ENCODE assay signal across 18 cellular contexts in the genomic region with DNA sequence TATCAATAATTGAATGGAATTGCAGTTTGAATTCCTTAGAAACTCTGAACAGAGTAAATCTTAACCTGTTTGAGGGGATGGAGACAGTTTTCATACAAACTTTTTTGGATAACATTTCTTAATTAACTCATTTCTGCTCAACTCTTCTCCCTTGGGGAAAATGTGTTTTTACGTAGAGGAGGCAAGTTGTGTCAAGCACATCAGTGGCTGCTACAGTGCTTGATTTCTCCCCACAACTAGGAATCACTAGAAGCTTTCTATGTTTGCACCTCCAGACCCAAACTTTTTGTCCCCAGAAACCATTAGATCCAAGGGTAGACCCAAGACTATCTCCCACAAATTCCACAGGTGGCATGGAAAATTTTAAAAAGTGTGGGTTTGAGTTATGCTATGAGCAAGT.
DNase-seq lines count a peak whose midpoint lies in the region; ATAC-seq and TF ChIP-seq lines count a peak whose summit lies in the region.
"Had no signal": no experiment of that assay in that cellular context is flagged by ENCODE, and none has a peak within 500 bp of the region (broad histone marks: within the 10 kb centered on the region; RNA-seq: fewer than 3 reads in every experiment).

No MANE protein-coding gene starts in this region.

- H3K14ac ChIP-seq in neuronal stem cell (ENCODE audit: low read length), result no peak overlapping the region

- no peak overlapping the region for H4K8ac ChIP-seq in neuronal stem cell (ENCODE audit: low read depth, low read length)

- H3K27ac ChIP-seq in heart left ventricle (peak overlapping the region in 11 of 12 donors; percentile 7 to 87 (median 72)), gastroesophageal sphincter (peak overlapping the region in 3 of 4 donors; percentile 9 to 52 (median 30)), neuronal stem cell (replicated peaks; ENCODE audit: low read length) (no peak overlapping the region)

- peaks cover 10% of the 10 kb centered on the region for H3K9me3 Mint-ChIP-seq in osteocyte (ENCODE audit: unreplicated experiment)
- H3K9me3 Mint-ChIP-seq: GM23338, H9 had no signal

- H3K4me2 ChIP-seq in neuronal stem cell (ENCODE audit: insufficient read depth, low read length, poor library complexity, severe bottlenecking), result no peak overlapping the region
- H3K4me2 ChIP-seq: GM23338 had no signal

- H2AK5ac ChIP-seq in neuronal stem cell (ENCODE audit: low read depth, low read length), result no peak overlapping the region

- no peak overlapping the region for H3K4me3 ChIP-seq in heart left ventricle
- H3K4me3 ChIP-seq in gastroesophageal sphincter, result no peak overlapping the region
- no peak overlapping the region for H3K4me3 ChIP-seq in neuronal stem cell (ENCODE audit: low read length in 2 of 2)
- H3K4me3 ChIP-seq: GM23338 had no signal

- H3K27ac Mint-ChIP-seq in osteocyte (ENCODE audit: unreplicated experiment), result no peak overlapping the region
- H3K27ac Mint-ChIP-seq: CD4-positive, alpha-beta memory T cell; GM23338; H9 had no signal

- no peak overlapping the region for H3K18ac ChIP-seq in neuronal stem cell (ENCODE audit: low read length)

- H3K36me3 ChIP-seq in heart left ventricle, result no peaks in the 10 kb centered on the region
- H3K36me3 ChIP-seq in gastroesophageal sphincter, result no peaks in the 10 kb centered on the region
- no peaks in the 10 kb centered on the region for H3K36me3 ChIP-seq in neuronal stem cell (replicated peaks in 1 of 2; ENCODE audit: control insufficient read depth in 2 of 2, insufficient read depth in 2 of 2, low read length in 2 of 2)

- no peak for TF ChIP-seq CTCF in heart left ventricle (IDR thresholded peaks at IDR 0.05)
- TF ChIP-seq CTCF in gastroesophageal sphincter (IDR thresholded peaks at IDR 0.05), result no peak
- TF ChIP-seq CTCF in osteocyte (IDR thresholded peaks at IDR 0.05), result no peak

- TF ChIP-seq POLR2A in heart left ventricle (IDR thresholded peaks at IDR 0.05), result no peak
- TF ChIP-seq POLR2A in gastroesophageal sphincter (IDR thresholded peaks at IDR 0.05), result no peak

- no peak for TF ChIP-seq EP300 in gastroesophageal sphincter (IDR thresholded peaks at IDR 0.05)

- no peak overlapping the region for H3K4me3 Mint-ChIP-seq in osteocyte (ENCODE audit: unreplicated experiment)
- H3K4me3 Mint-ChIP-seq: CD4-positive, alpha-beta memory T cell; GM23338; H9 had no signal

- peak in 1 of 4 donors; percentile 25 for ATAC-seq in heart left ventricle
- ATAC-seq in left cardiac atrium, result no peak
- no peak for ATAC-seq in gastroesophageal sphincter
- ATAC-seq in left ventricle myocardium superior, result peak; percentile 33
- ATAC-seq: GM23338, HCT116 had no signal

- no peak overlapping the region for H3K4ac ChIP-seq in neuronal stem cell (ENCODE audit: low read length)

- no peaks in the 10 kb centered on the region for H3K4me1 Mint-ChIP-seq in osteocyte (ENCODE audit: unreplicated experiment)
- H3K4me1 Mint-ChIP-seq: CD4-positive, alpha-beta memory T cell had no signal

- no peaks in the 10 kb centered on the region for H3K79me1 ChIP-seq in neuronal stem cell (ENCODE audit: low read depth, low read length)

- no peak overlapping the region for H3K9ac ChIP-seq in neuronal stem cell (ENCODE audit: low read depth, low read length, poor library complexity)

- no peaks in the 10 kb centered on the region for H3K36me3 Mint-ChIP-seq in osteocyte (ENCODE audit: unreplicated experiment)
- H3K36me3 Mint-ChIP-seq: CD4-positive, alpha-beta memory T cell had no signal

- no peak overlapping the region for H2BK15ac ChIP-seq in neuronal stem cell (ENCODE audit: low read length)

- H3K27me3 Mint-ChIP-seq in osteocyte (ENCODE audit: unreplicated experiment), result no peaks in the 10 kb centered on the region
- H3K27me3 Mint-ChIP-seq: CD4-positive, alpha-beta memory T cell had no signal

- no peak overlapping the region for H3K23ac ChIP-seq in neuronal stem cell (ENCODE audit: low read depth, low read length, poor library complexity)

- WGBS in heart left ventricle, 4 donors, result 16 to 32% (median 21%) methylated on average over 1 of the region's 1 CpG
- 14 to 42% methylated on average over 1 of the region's 1 CpG for WGBS in gastroesophageal sphincter (ENCODE audit: low coverage in 1 of 2), 2 donors
- no CpG with 5 or more reads among the region's 1 CpG for WGBS in neuronal stem cell (ENCODE audit: extremely low coverage in 2 of 2, insufficient read length in 2 of 2, insufficient replicate concordance in 1 of 2), 2 donors

- no peak overlapping the region for H2BK120ac ChIP-seq in neuronal stem cell (ENCODE audit: low read depth, low read length)

- no peak overlapping the region for H2BK12ac ChIP-seq in neuronal stem cell (ENCODE audit: low read length)

- no peak overlapping the region for H4K91ac ChIP-seq in neuronal stem cell (ENCODE audit: low read depth, low read length, poor library complexity)

- DNase-seq in heart left ventricle, result no peak
- DNase-seq in left cardiac atrium, result no peak
- no peak for DNase-seq in left ventricle myocardium superior
- DNase-seq in neuronal stem cell (ENCODE audit: low spot score), result no peak
- no peak for DNase-seq in activated CD8-positive, alpha-beta memory T cell treated with anti-CD3 and anti-CD28 coated beads, Interleukin-2, amount 50 U/mL, for 4 hours
- no peak for DNase-seq in osteocyte (ENCODE audit: extremely low spot score, unreplicated experiment)
- no peak for DNase-seq in NCI-H1436 treated with DMSO at 0.1 percent for 48 hours (lab: John Stamatoyannopoulos, UW)
- DNase-seq: C1 segment of cervical spinal cord; Calu3; CD4-positive, alpha-beta memory T cell; COR-L47; DMS53; DMS79 treated with DMSO at 0.1 percent for 48 hours; GF-D8; H9 had no signal

- intact Hi-C loops in heart left ventricle (cut with DNase I), result loop anchor here in 1 of 10 donors (5.0 kb wide), 1 partner anchor 119 kb away; no protein-coding TSS in a partner anchor
- intact Hi-C loops in left cardiac atrium (cut with DNase I), result no loop called here
- intact Hi-C loops in left ventricle myocardium superior (cut with micrococcal nuclease), result no loop called here

- H3K4me1 ChIP-seq in heart left ventricle (peaks cover 0 to 23% (median 1%) of the 10 kb centered on the region in 12 donors), gastroesophageal sphincter (peaks cover 0 to 32% (median 0%) of the 10 kb centered on the region in 3 donors), neuronal stem cell (ENCODE audit: control insufficient read depth in 2 of 2, insufficient read depth in 1 of 2, low read depth in 1 of 2, low read length in 2 of 2) (peaks cover 0 to 27% of the 10 kb centered on the region in 2 donors)

- H3K9me3 ChIP-seq in heart left ventricle (no peaks in the 10 kb centered on the region), gastroesophageal sphincter (no peaks in the 10 kb centered on the region), neuronal stem cell (replicated peaks in 1 of 2; ENCODE audit: control insufficient read depth in 2 of 2, insufficient read depth in 1 of 2, low read depth in 1 of 2, low read length in 2 of 2) (no peaks in the 10 kb centered on the region)

- H2AFZ ChIP-seq in neuronal stem cell (ENCODE audit: low read length), result peak overlapping the region; percentile 50
- H2AFZ ChIP-seq: GM23338 had no signal

- H3K27me3 ChIP-seq in heart left ventricle (no peaks in the 10 kb centered on the region), gastroesophageal sphincter (no peaks in the 10 kb centered on the region), neuronal stem cell (ENCODE audit: control insufficient read depth in 3 of 3, insufficient read depth in 3 of 3, low read depth in 1 of 3, low read length in 3 of 3) (no peaks in the 10 kb centered on the region)

- no peak overlapping the region for H2BK5ac ChIP-seq in neuronal stem cell (ENCODE audit: low read length)
